In genomic region chr5:110590187-110590586, GRCh38 we compare ENCODE assay signal across 8 cellular contexts.
DNase-seq lines count a peak whose midpoint lies in the region; ATAC-seq, FAIRE-seq and TF ChIP-seq lines count a peak whose summit lies in the region.

No MANE protein-coding gene starts in this region.

- H3K4me3 ChIP-seq in Caco-2 (ENCODE audit: low read depth, low read length), result no peak overlapping the region

- H3K36me3 Mint-ChIP-seq in Caco-2 (ENCODE audit: insufficient read depth, unreplicated experiment), result no peaks in the 10 kb centered on the region
- no peaks in the 10 kb centered on the region for H3K36me3 Mint-ChIP-seq in effector memory CD8-positive, alpha-beta T cell (ENCODE audit: insufficient read depth)

- CTCF ChIA-PET in Caco-2 (lab: Charles Lee), result interaction anchor here (0.6 to 1.1 kb wide), 2 partner anchors 49 to 149 kb away, joined by 3 to 4 read pairs; no protein-coding TSS in a partner anchor

- H3K27ac Mint-ChIP-seq in Caco-2 (ENCODE audit: unreplicated experiment), result no peak overlapping the region
- no peak overlapping the region for H3K27ac Mint-ChIP-seq in effector memory CD8-positive, alpha-beta T cell

- FAIRE-seq in urothelium cell line (lab: Jason Lieb, UNC), result no peak

- intact Hi-C loops in Caco-2 (cut with micrococcal nuclease; ENCODE audit: unreplicated experiment), result loop anchor here (1.0 to 10.0 kb wide), 3 partner anchors 149 to 899 kb away; no protein-coding TSS in a partner anchor

- DNase-seq in Caco-2 (peak in 1 of 2 experiments; percentile 17), NCI-H2107 treated with DMSO at 0.1 percent for 48 hours (lab: John Stamatoyannopoulos, UW; ENCODE audit: unreplicated experiment) (peak; percentile 7), fibroblast of peridontal ligament (ENCODE audit: extremely low read depth) (peak; percentile 5), urothelium cell line (ENCODE audit: low spot score) (peak; percentile 8), C1 segment of cervical spinal cord (lab: John Stamatoyannopoulos, UW) (no peak)
- DNase-seq in effector memory CD8-positive, alpha-beta T cell, result no peak
- DNase-seq in stimulated activated naive CD4-positive, alpha-beta T cell treated with Interleukin-2 at 50 U/mL for 16 hours (lab: John Stamatoyannopoulos, UW), result no peak

- H3K4me1 Mint-ChIP-seq in Caco-2 (ENCODE audit: low read depth, unreplicated experiment), result peaks cover 10% of the 10 kb centered on the region
- no peaks in the 10 kb centered on the region for H3K4me1 Mint-ChIP-seq in effector memory CD8-positive, alpha-beta T cell (ENCODE audit: low read depth in 2 of 2)

- POLR2A ChIA-PET in Caco-2 (lab: Charles Lee), result no interaction called here

- TF ChIP-seq CTCF in Caco-2 (IDR thresholded peaks at IDR 0.05; ENCODE audit: insufficient read depth in 1 of 2, low read depth in 1 of 2, low read length in 1 of 2, severe bottlenecking in 1 of 2, unreplicated experiment in 1 of 2), result peak; percentile 50 to 63

- no TSS peak for BruUV-seq in Caco-2 (replicated peaks; lab: Mats Ljungman, UMichigan)

- peaks cover 13% of the 10 kb centered on the region for H3K4me1 ChIP-seq in Caco-2

- H3K27me3 ChIP-seq in Caco-2 (replicated peaks; ENCODE audit: control insufficient read depth, insufficient read depth, low read length), result no peaks in the 10 kb centered on the region; the same call in 1 of the 2 replicates

- H3K9me3 ChIP-seq in Caco-2, result no peaks in the 10 kb centered on the region; the same call in 1 of the 2 replicates

- H3K4me3 Mint-ChIP-seq in Caco-2 (ENCODE audit: unreplicated experiment), result no peak overlapping the region
- H3K4me3 Mint-ChIP-seq in effector memory CD8-positive, alpha-beta T cell, result no peak overlapping the region

- no peaks in the 10 kb centered on the region for H3K36me3 ChIP-seq in Caco-2 (ENCODE audit: control insufficient read depth, insufficient read depth, low read length)

- no peaks in the 10 kb centered on the region for H3K27me3 Mint-ChIP-seq in Caco-2 (ENCODE audit: insufficient read depth, unreplicated experiment)
- no peaks in the 10 kb centered on the region for H3K27me3 Mint-ChIP-seq in effector memory CD8-positive, alpha-beta T cell

- peak; percentile 77 for ATAC-seq in GM21423 (IDR thresholded peaks at IDR 0.05; ENCODE audit: unreplicated experiment)
- no peak for ATAC-seq in effector memory CD8-positive, alpha-beta T cell (replicated peaks)

- H3K9me3 Mint-ChIP-seq in Caco-2 (ENCODE audit: unreplicated experiment), result no peaks in the 10 kb centered on the region
- H3K9me3 Mint-ChIP-seq in effector memory CD8-positive, alpha-beta T cell, result no peaks in the 10 kb centered on the region

Comparison
In these comparisons a context has a peak if more than half of its experiments do, and no peak if none do; other contexts are left out.
1. DNase-seq: peak in NCI-H2107 treated with DMSO at 0.1 percent for 48 hours (single experiment), fibroblast of peridontal ligament (single experiment) and urothelium cell line (single experiment); none in effector memory CD8-positive, alpha-beta T cell (0 of 3), C1 segment of cervical spinal cord (0 of 14) and stimulated activated naive CD4-positive, alpha-beta T cell treated with Interleukin-2 at 50 U/mL for 16 hours (single experiment).